8 cellular contexts compared by ENCODE assay signal in the genomic region with DNA sequence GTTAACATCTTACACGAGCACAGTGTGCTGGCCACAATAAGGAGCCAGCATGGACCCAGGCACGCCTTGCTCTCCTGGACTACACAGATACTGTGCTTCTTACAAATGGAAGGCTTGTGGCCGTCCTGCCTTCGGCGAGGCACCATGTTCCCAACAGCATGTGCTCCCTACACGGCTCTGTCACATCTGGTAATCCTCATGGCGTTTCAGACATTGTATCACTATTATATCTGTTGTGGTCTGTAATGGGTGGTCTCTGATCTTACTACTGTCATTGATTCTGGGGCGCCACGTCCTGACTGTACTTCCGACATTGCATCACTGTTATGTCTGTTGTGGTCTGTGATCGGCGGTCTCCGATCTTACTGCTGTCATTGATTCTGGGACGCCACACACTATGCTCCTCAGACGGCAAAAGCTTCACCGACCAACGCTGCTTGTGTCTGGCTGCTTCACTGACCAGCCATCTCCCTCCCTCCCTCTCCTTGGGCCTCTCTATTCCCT.
DNase-seq lines count a peak whose midpoint lies in the region; FAIRE-seq and TF ChIP-seq lines count a peak whose summit lies in the region.

No MANE protein-coding gene starts in this region.

- intact Hi-C loops in CD14-positive monocyte (cut with micrococcal nuclease) (no loop called here), esophagus squamous epithelium (cut with DNase I) (no loop called here)

- H3K27ac Mint-ChIP-seq in CD14-positive monocyte (peak overlapping the region; percentile 32 to 90 (median 76)), osteocyte (ENCODE audit: unreplicated experiment) (no peak overlapping the region)
- peak overlapping the region; percentile 78 for H3K27ac Mint-ChIP-seq in T-helper 2 cell treated with Interferon-gamma antibody and Interleukin-4, amounts not matched to agents 5 μg/mL and 100 μg/mL, for 36 hours

- H3K4me1 Mint-ChIP-seq in CD14-positive monocyte (peaks cover 21% of the 10 kb centered on the region), osteocyte (ENCODE audit: unreplicated experiment) (peaks cover 6% of the 10 kb centered on the region)
- H3K4me1 Mint-ChIP-seq in T-helper 2 cell treated with Interferon-gamma antibody and Interleukin-4, amounts not matched to agents 5 μg/mL and 100 μg/mL, for 36 hours (ENCODE audit: low read depth), result peaks cover 41% of the 10 kb centered on the region

- H3K9me3 ChIP-seq in esophagus squamous epithelium, result no peaks in the 10 kb centered on the region
- no peaks in the 10 kb centered on the region for H3K9me3 ChIP-seq in MG63

- H3K27ac ChIP-seq in esophagus squamous epithelium, result peak overlapping the region in 2 of 4 donors; percentile 42

- CTCF ChIA-PET in GM10248 (lab: Yijun Ruan, JAX), result interaction anchor here (0.9 to 1.7 kb wide), 3 partner anchors 8 to 9 kb away, joined by 3 to 5 read pairs (median 4); no protein-coding TSS in a partner anchor

- H3K4me1 ChIP-seq in esophagus squamous epithelium, result peaks cover 4 to 23% (median 5%) of the 10 kb centered on the region in 3 donors

- TF ChIP-seq POLR2A in esophagus squamous epithelium (IDR thresholded peaks at IDR 0.05) (no peak), GM12891 (IDR thresholded peaks at IDR 0.05; ENCODE audit: low read depth, low read length) (no peak)

- H3K4me3 Mint-ChIP-seq in CD14-positive monocyte (peak overlapping the region; percentile 84 to 96), osteocyte (ENCODE audit: unreplicated experiment) (no peak overlapping the region)
- peak overlapping the region; percentile 88 for H3K4me3 Mint-ChIP-seq in T-helper 2 cell treated with Interferon-gamma antibody and Interleukin-4, amounts not matched to agents 5 μg/mL and 100 μg/mL, for 36 hours

- H3K36me3 ChIP-seq in esophagus squamous epithelium, result peaks cover 0 to 2% (median 0%) of the 10 kb centered on the region in 3 donors
- no peaks in the 10 kb centered on the region; the same call in 1 of the 2 replicates for H3K36me3 ChIP-seq in MG63

- H3K9me3 Mint-ChIP-seq in CD14-positive monocyte (no peaks in the 10 kb centered on the region), osteocyte (ENCODE audit: unreplicated experiment) (no peaks in the 10 kb centered on the region)
- no peaks in the 10 kb centered on the region for H3K9me3 Mint-ChIP-seq in T-helper 2 cell treated with Interferon-gamma antibody and Interleukin-4, amounts not matched to agents 5 μg/mL and 100 μg/mL, for 36 hours

- POLR2A ChIA-PET in GM10248 (lab: Yijun Ruan, JAX), result no interaction called here

- H3K27me3 Mint-ChIP-seq in CD14-positive monocyte (ENCODE audit: low read depth in 3 of 3), result peaks cover 0 to 4% (median 2%) of the 10 kb centered on the region in 3 donors
- H3K27me3 Mint-ChIP-seq in T-helper 2 cell treated with Interferon-gamma antibody and Interleukin-4, amounts not matched to agents 5 μg/mL and 100 μg/mL, for 36 hours (ENCODE audit: low read depth), result no peaks in the 10 kb centered on the region
- H3K27me3 Mint-ChIP-seq in osteocyte (ENCODE audit: unreplicated experiment), result no peaks in the 10 kb centered on the region

- peak overlapping the region in 3 of 4 donors; percentile 19 to 51 (median 24) for H3K4me3 ChIP-seq in esophagus squamous epithelium
- no peak overlapping the region for H3K4me3 ChIP-seq in MG63

- H3K27me3 ChIP-seq in esophagus squamous epithelium (no peaks in the 10 kb centered on the region), MG63 (no peaks in the 10 kb centered on the region)

- H3K36me3 Mint-ChIP-seq in CD14-positive monocyte (peaks cover 27 to 32% of the 10 kb centered on the region in 2 donors), osteocyte (ENCODE audit: unreplicated experiment) (peaks cover 12% of the 10 kb centered on the region)
- peaks cover 11% of the 10 kb centered on the region for H3K36me3 Mint-ChIP-seq in T-helper 2 cell treated with Interferon-gamma antibody and Interleukin-4, amounts not matched to agents 5 μg/mL and 100 μg/mL, for 36 hours (ENCODE audit: low read depth)

- TF ChIP-seq CTCF in CD14-positive monocyte (IDR thresholded peaks at IDR 0.05), result no peak
- no peak for TF ChIP-seq CTCF in esophagus squamous epithelium (IDR thresholded peaks at IDR 0.05)
- no peak for TF ChIP-seq CTCF in osteocyte (IDR thresholded peaks at IDR 0.05)
- TF ChIP-seq CTCF in GM10248 (IDR thresholded peaks at IDR 0.05; ENCODE audit: control extremely low read depth, extremely low read depth, low read depth, missing control alignments), result no peak

- DNase-seq in CD14-positive monocyte (ENCODE audit: low spot score) (peak; percentile 15), esophagus squamous epithelium (lab: John Stamatoyannopoulos, UW) (no peak), osteocyte (ENCODE audit: extremely low spot score, unreplicated experiment) (peak; percentile 44), DMS 273 treated with DMSO at 0.1 percent for 48 hours (lab: John Stamatoyannopoulos, UW) (no peak), GM12891 (ENCODE audit: insufficient read length, low spot score) (no peak), GM10248 (ENCODE audit: extremely low spot score) (no peak), MG63 (no peak)
- no peak for DNase-seq in T-helper 2 cell treated with Interferon-gamma antibody and Interleukin-4, amounts not matched to agents 5 μg/mL and 100 μg/mL, for 36 hours (ENCODE audit: low spot score)

- 67 to 72% methylated on average over 11 to 17 of the region's 17 CpGs for WGBS in esophagus squamous epithelium, 2 donors

- no peak for FAIRE-seq in GM12891 (lab: Jason Lieb, UNC)

TF ChIP-seq in GM12891, 5 proteins besides CTCF, POLR2A, EP300 and RAD21:
- no peak for TF ChIP-seq POU2F2 (IDR thresholded peaks at IDR 0.05; ENCODE audit: low read depth, low read length)

Comparison
In these comparisons a context has a peak if more than half of its experiments do, and no peak if none do; other contexts are left out.
1. DNase-seq: peak in CD14-positive monocyte (single experiment) and osteocyte (single experiment); none in T-helper 2 cell treated with Interferon-gamma antibody and Interleukin-4, amounts not matched to agents 5 μg/mL and 100 μg/mL, for 36 hours (single experiment), esophagus squamous epithelium (single experiment), DMS 273 treated with DMSO at 0.1 percent for 48 hours (single experiment), GM12891 (single experiment), GM10248 (single experiment) and MG63 (single experiment).